ENCODE assay signal across 8 cellular contexts in genomic region chr5:172833372-172833690, GRCh38. TPM values are rescaled to one million over a fixed set of nuclear protein-coding genes. Genes with fewer than 3 reads are reported as not detected.
DNase-seq lines count a peak whose midpoint lies in the region; ATAC-seq and TF ChIP-seq lines count a peak whose summit lies in the region.

No MANE protein-coding gene starts in this region.

- H3K4me1 Mint-ChIP-seq in T-helper 1 cell treated with Interleukin-12 subunit alpha and Interleukin-12 subunit beta and Interleukin-4 antibody, amounts not matched to agents 30 μg/mL and 1 μg/mL, for 36 hours (ENCODE audit: low read depth) = peaks cover 31% of the 10 kb centered on the region
- H3K4me1 Mint-ChIP-seq in activated naive CD8-positive, alpha-beta T cell treated with anti-CD3 and anti-CD28 coated beads, Interleukin-2, amount 50 U/mL, for 24 hours = peaks cover 44% of the 10 kb centered on the region

- intact Hi-C loops in left lung (cut with DNase I) = no loop called here

- H3K27me3 Mint-ChIP-seq in T-helper 1 cell treated with Interleukin-12 subunit alpha and Interleukin-12 subunit beta and Interleukin-4 antibody, amounts not matched to agents 30 μg/mL and 1 μg/mL, for 36 hours (ENCODE audit: low read depth) = no peaks in the 10 kb centered on the region
- H3K27me3 Mint-ChIP-seq in activated naive CD8-positive, alpha-beta T cell treated with anti-CD3 and anti-CD28 coated beads, Interleukin-2, amount 50 U/mL, for 24 hours = no peaks in the 10 kb centered on the region

- peak overlapping the region; percentile 87 for H3K4me3 Mint-ChIP-seq in T-helper 1 cell treated with Interleukin-12 subunit alpha and Interleukin-12 subunit beta and Interleukin-4 antibody, amounts not matched to agents 30 μg/mL and 1 μg/mL, for 36 hours
- peak overlapping the region; percentile 79 for H3K4me3 Mint-ChIP-seq in activated naive CD8-positive, alpha-beta T cell treated with anti-CD3 and anti-CD28 coated beads, Interleukin-2, amount 50 U/mL, for 24 hours

- no peaks in the 10 kb centered on the region for H3K36me3 Mint-ChIP-seq in T-helper 1 cell treated with Interleukin-12 subunit alpha and Interleukin-12 subunit beta and Interleukin-4 antibody, amounts not matched to agents 30 μg/mL and 1 μg/mL, for 36 hours (ENCODE audit: low read depth)
- peaks cover 3% of the 10 kb centered on the region for H3K36me3 Mint-ChIP-seq in activated naive CD8-positive, alpha-beta T cell treated with anti-CD3 and anti-CD28 coated beads, Interleukin-2, amount 50 U/mL, for 24 hours (ENCODE audit: low read depth)

- H3K4me3 ChIP-seq in left lung (peak overlapping the region in 1 of 2 donors; percentile 80), subcutaneous abdominal adipose tissue (ENCODE audit: low read depth in 1 of 5, low read length in 5 of 5) (peak overlapping the region in 3 of 5 donors; percentile 49 to 81 (median 81))

- TF ChIP-seq CTCF in left lung (IDR thresholded peaks at IDR 0.05) = no peak

- no peak for ATAC-seq in activated naive CD8-positive, alpha-beta T cell treated with anti-CD3 and anti-CD28 coated beads, Interleukin-2, amount 50 U/mL, for 24 hours
- no peak for ATAC-seq in left lung

- H3K9ac ChIP-seq in subcutaneous abdominal adipose tissue (ENCODE audit: low read length in 5 of 5) = peak overlapping the region in 3 of 5 donors; percentile 38 to 79 (median 68)

- H3K9me3 Mint-ChIP-seq in T-helper 1 cell treated with Interleukin-12 subunit alpha and Interleukin-12 subunit beta and Interleukin-4 antibody, amounts not matched to agents 30 μg/mL and 1 μg/mL, for 36 hours = no peaks in the 10 kb centered on the region
- no peaks in the 10 kb centered on the region for H3K9me3 Mint-ChIP-seq in activated naive CD8-positive, alpha-beta T cell treated with anti-CD3 and anti-CD28 coated beads, Interleukin-2, amount 50 U/mL, for 24 hours

- H3K27ac ChIP-seq in left lung (peak overlapping the region; percentile 72 to 86), subcutaneous abdominal adipose tissue (ENCODE audit: low read depth, low read length) (peak overlapping the region; percentile 85)

- H3K9me3 ChIP-seq in left lung = no peaks in the 10 kb centered on the region
- H3K9me3 ChIP-seq in subcutaneous abdominal adipose tissue (ENCODE audit: control insufficient read depth in 5 of 5, low read length in 5 of 5) = no peaks in the 10 kb centered on the region

- H3K4me1 ChIP-seq in left lung (peaks cover 20 to 66% of the 10 kb centered on the region in 2 donors), subcutaneous abdominal adipose tissue (ENCODE audit: control insufficient read depth in 5 of 5, insufficient read depth in 5 of 5, low read length in 5 of 5) (peaks cover 3 to 54% (median 41%) of the 10 kb centered on the region in 5 donors)

- DNase-seq in T-helper 1 cell = no peak
- no peak for DNase-seq in activated naive CD8-positive, alpha-beta T cell treated with anti-CD3 and anti-CD28 coated beads, Interleukin-2, amount 50 U/mL, for 24 hours
- no peak for DNase-seq in left lung
- no peak for DNase-seq in SW480 (ENCODE audit: low spot score)
- DNase-seq in T-helper 9 cell = no peak
- DNase-seq in NCI-H1436 treated with DMSO at 0.1 percent for 48 hours (lab: John Stamatoyannopoulos, UW) = no peak

- peaks cover 0 to 5% of the 10 kb centered on the region in 2 donors for H3K36me3 ChIP-seq in left lung
- no peaks in the 10 kb centered on the region for H3K36me3 ChIP-seq in subcutaneous abdominal adipose tissue (ENCODE audit: control insufficient read depth in 5 of 5, insufficient read depth in 5 of 5, low read length in 5 of 5)

- H3K27ac Mint-ChIP-seq in T-helper 1 cell treated with Interleukin-12 subunit alpha and Interleukin-12 subunit beta and Interleukin-4 antibody, amounts not matched to agents 30 μg/mL and 1 μg/mL, for 36 hours = no peak overlapping the region
- H3K27ac Mint-ChIP-seq in activated naive CD8-positive, alpha-beta T cell treated with anti-CD3 and anti-CD28 coated beads, Interleukin-2, amount 50 U/mL, for 24 hours = no peak overlapping the region

- H3K27me3 ChIP-seq in left lung (no peaks in the 10 kb centered on the region), subcutaneous abdominal adipose tissue (ENCODE audit: control insufficient read depth in 5 of 5, insufficient read depth in 4 of 5, low read length in 5 of 5) (no peaks in the 10 kb centered on the region)

RNA-seq across cellular contexts. Expression of gene ERGIC1, which starts 0.7 kb away (rescaled TPM):
- 100 to 1,000 TPM; 165 to 229 TPM for total RNA-seq in left lung
